ENCODE assay signal across 13 cellular contexts in genomic region chr15:89371145-89372044, GRCh38. TPM values are rescaled to one million over a fixed set of nuclear protein-coding genes. Genes with fewer than 3 reads are reported as not detected.
DNase-seq lines count a peak whose midpoint lies in the region; ATAC-seq and TF ChIP-seq lines count a peak whose summit lies in the region.
"Had no signal": no experiment of that assay in that cellular context is flagged by ENCODE, and none has a peak within 500 bp of the region (broad histone marks: within the 10 kb centered on the region; RNA-seq: fewer than 3 reads in every experiment).

No MANE protein-coding gene starts in this region.

- WGBS in esophagus squamous epithelium, 2 donors, result 1% methylated on average over 16 of the region's 92 CpGs; no CpG with 5 or more reads in 1 of the 2 donors

- H3K27me3 ChIP-seq in esophagus squamous epithelium (peaks cover 31 to 100% (median 58%) of the 10 kb centered on the region in 4 donors), vagina (peaks cover 40% of the 10 kb centered on the region)

- H3K9me3 ChIP-seq in esophagus squamous epithelium (no peaks in the 10 kb centered on the region), mucosa of descending colon (no peaks in the 10 kb centered on the region), vagina (no peaks in the 10 kb centered on the region)

- H3K4me1 ChIP-seq in esophagus squamous epithelium, result peaks cover 6 to 45% (median 19%) of the 10 kb centered on the region in 3 donors
- H3K4me1 ChIP-seq in mucosa of descending colon (ENCODE audit: low read depth), result peaks cover 9% of the 10 kb centered on the region
- H3K4me1 ChIP-seq in vagina, result peaks cover 34% of the 10 kb centered on the region

- H3K4me3 ChIP-seq in esophagus squamous epithelium (peak overlapping the region in 3 of 4 donors; percentile 4 to 51 (median 33)), mucosa of descending colon (no peak overlapping the region), vagina (peak overlapping the region; percentile 8 to 14)

- peaks cover 9% of the 10 kb centered on the region for H3K4me1 Mint-ChIP-seq in activated naive CD4-positive, alpha-beta T cell treated with anti-CD3 and anti-CD28 coated beads, Interleukin-2, amount 10 ng/mL, durations not matched to agents 7 days and 5 days
- H3K4me1 Mint-ChIP-seq in activated naive CD4-positive, alpha-beta T cell treated with anti-CD3 and anti-CD28 coated beads for 36 hours (ENCODE audit: low read depth), result peaks cover 23% of the 10 kb centered on the region

- H3K4me3 Mint-ChIP-seq in activated naive CD4-positive, alpha-beta T cell treated with anti-CD3 and anti-CD28 coated beads, Interleukin-2, amount 10 ng/mL, durations not matched to agents 7 days and 5 days, result no peak overlapping the region
- no peak overlapping the region for H3K4me3 Mint-ChIP-seq in activated naive CD4-positive, alpha-beta T cell treated with anti-CD3 and anti-CD28 coated beads for 36 hours
- H3K4me3 Mint-ChIP-seq: activated T-cell treated with anti-CD3 and anti-CD28 coated beads, Interleukin-2, amount 50 U/mL, for 4 hours; stimulated activated naive CD8-positive, alpha-beta T cell treated with anti-CD3 and anti-CD28 coated beads, Interleukin-15, Interleukin-2, amounts not matched to agents 100 ng/mL and 50 ng/mL, for 24 hours had no signal

- intact Hi-C loops in activated naive CD4-positive, alpha-beta T cell treated with anti-CD3 and anti-CD28 coated beads for 36 hours (cut with micrococcal nuclease), result no loop called here
- intact Hi-C loops in esophagus squamous epithelium (cut with DNase I), result no loop called here
- intact Hi-C loops in mucosa of descending colon (cut with DNase I, micrococcal nuclease), result no loop called here
- intact Hi-C loops in vagina (cut with DNase I), result no loop called here

- no peak for TF ChIP-seq CTCF in esophagus squamous epithelium (IDR thresholded peaks at IDR 0.05)
- no peak for TF ChIP-seq CTCF in mucosa of descending colon (IDR thresholded peaks at IDR 0.05)
- TF ChIP-seq CTCF in vagina (IDR thresholded peaks at IDR 0.05), result no peak

- peak overlapping the region; percentile 42 for H3K27ac Mint-ChIP-seq in activated naive CD4-positive, alpha-beta T cell treated with anti-CD3 and anti-CD28 coated beads, Interleukin-2, amount 10 ng/mL, durations not matched to agents 7 days and 5 days
- H3K27ac Mint-ChIP-seq in activated naive CD4-positive, alpha-beta T cell treated with anti-CD3 and anti-CD28 coated beads for 36 hours, result no peak overlapping the region
- H3K27ac Mint-ChIP-seq: stimulated activated naive CD8-positive, alpha-beta T cell treated with anti-CD3 and anti-CD28 coated beads, Interleukin-15, Interleukin-2, amounts not matched to agents 100 ng/mL and 50 ng/mL, for 24 hours had no signal

- H3K36me3 ChIP-seq in esophagus squamous epithelium, result no peaks in the 10 kb centered on the region
- H3K36me3 ChIP-seq in mucosa of descending colon (ENCODE audit: low read depth), result no peaks in the 10 kb centered on the region
- H3K36me3 ChIP-seq in vagina, result no peaks in the 10 kb centered on the region

- H3K36me3 Mint-ChIP-seq in activated naive CD4-positive, alpha-beta T cell treated with anti-CD3 and anti-CD28 coated beads, Interleukin-2, amount 10 ng/mL, durations not matched to agents 7 days and 5 days, result peaks cover 3% of the 10 kb centered on the region
- no peaks in the 10 kb centered on the region for H3K36me3 Mint-ChIP-seq in activated naive CD4-positive, alpha-beta T cell treated with anti-CD3 and anti-CD28 coated beads for 36 hours (ENCODE audit: low read depth)

- CTCF ChIA-PET in activated naive CD4-positive, alpha-beta T cell treated with anti-CD3 and anti-CD28 coated beads, Interleukin-2, amount 10 ng/mL, durations not matched to agents 7 days and 5 days (lab: Charles Lee), result interaction anchor here (1.8 to 3.3 kb wide), 2 partner anchors 13 to 58 kb away, joined by 7 to 19 read pairs; no protein-coding TSS in a partner anchor
- CTCF ChIA-PET in activated naive CD4-positive, alpha-beta T cell treated with anti-CD3 and anti-CD28 coated beads for 36 hours (lab: Charles Lee), result interaction anchor here (1.2 to 2.2 kb wide), 3 partner anchors 13 to 46 kb away, joined by 3 to 15 read pairs (median 4); no protein-coding TSS in a partner anchor

- TF ChIP-seq POLR2A in esophagus squamous epithelium (IDR thresholded peaks at IDR 0.05) (no peak), vagina (IDR thresholded peaks at IDR 0.05) (no peak)

- peak; percentile 48 for ATAC-seq in mucosa of descending colon

- peaks cover 99% of the 10 kb centered on the region for H3K27me3 Mint-ChIP-seq in activated naive CD4-positive, alpha-beta T cell treated with anti-CD3 and anti-CD28 coated beads, Interleukin-2, amount 10 ng/mL, durations not matched to agents 7 days and 5 days
- peaks cover 73% of the 10 kb centered on the region for H3K27me3 Mint-ChIP-seq in activated naive CD4-positive, alpha-beta T cell treated with anti-CD3 and anti-CD28 coated beads for 36 hours (ENCODE audit: low read depth)

- no peak for DNase-seq in activated naive CD4-positive, alpha-beta T cell treated with anti-CD3 and anti-CD28 coated beads, Interleukin-2, amount 10 ng/mL, durations not matched to agents 7 days and 5 days
- no peak for DNase-seq in activated naive CD4-positive, alpha-beta T cell treated with anti-CD3 and anti-CD28 coated beads for 36 hours
- DNase-seq in esophagus squamous epithelium (lab: John Stamatoyannopoulos, UW) (no peak), mucosa of descending colon (no peak), vagina (ENCODE audit: extremely low spot score in 2 of 2) (no peak), NCI-H446 treated with DMSO at 0.1 percent for 48 hours (lab: John Stamatoyannopoulos, UW) (no peak), NCI-H2196 (lab: John Stamatoyannopoulos, UW; ENCODE audit: unreplicated experiment) (no peak), CD1c-positive myeloid dendritic cell (ENCODE audit: extremely low spot score) (no peak)
- DNase-seq: activated T-cell treated with anti-CD3 and anti-CD28 coated beads, Interleukin-2, amount 50 U/mL, for 4 hours; NCI-H524 treated with DMSO at 0.1 percent for 48 hours; T1000 had no signal

- H3K9me3 Mint-ChIP-seq in activated naive CD4-positive, alpha-beta T cell treated with anti-CD3 and anti-CD28 coated beads, Interleukin-2, amount 10 ng/mL, durations not matched to agents 7 days and 5 days, result no peaks in the 10 kb centered on the region
- H3K9me3 Mint-ChIP-seq in activated naive CD4-positive, alpha-beta T cell treated with anti-CD3 and anti-CD28 coated beads for 36 hours, result no peaks in the 10 kb centered on the region
- H3K9me3 Mint-ChIP-seq: activated T-cell treated with anti-CD3 and anti-CD28 coated beads, Interleukin-2, amount 50 U/mL, for 4 hours; stimulated activated naive CD8-positive, alpha-beta T cell treated with anti-CD3 and anti-CD28 coated beads, Interleukin-15, Interleukin-2, amounts not matched to agents 100 ng/mL and 50 ng/mL, for 24 hours had no signal

- H3K27ac ChIP-seq in esophagus squamous epithelium (no peak overlapping the region), vagina (no peak overlapping the region)
- H3K27ac ChIP-seq: 22Rv1 had no signal

RNA-seq across cellular contexts. Expression of gene POLG, which starts 36.8 kb away (rescaled TPM):
- total RNA-seq in activated naive CD4-positive, alpha-beta T cell treated with anti-CD3 and anti-CD28 coated beads for 36 hours, result 10 to 100 TPM; 93.0 to 96.5 TPM
- 10 to 100 TPM; 38.4 to 60.7 (median 52.9) TPM for total RNA-seq in esophagus squamous epithelium
- total RNA-seq in mucosa of descending colon, result 10 to 100 TPM; 59.4 to 73.7 (median 66.0) TPM
- total RNA-seq in vagina, result 50.3 TPM
